23 cellular contexts compared by ENCODE assay signal in the genomic region with DNA sequence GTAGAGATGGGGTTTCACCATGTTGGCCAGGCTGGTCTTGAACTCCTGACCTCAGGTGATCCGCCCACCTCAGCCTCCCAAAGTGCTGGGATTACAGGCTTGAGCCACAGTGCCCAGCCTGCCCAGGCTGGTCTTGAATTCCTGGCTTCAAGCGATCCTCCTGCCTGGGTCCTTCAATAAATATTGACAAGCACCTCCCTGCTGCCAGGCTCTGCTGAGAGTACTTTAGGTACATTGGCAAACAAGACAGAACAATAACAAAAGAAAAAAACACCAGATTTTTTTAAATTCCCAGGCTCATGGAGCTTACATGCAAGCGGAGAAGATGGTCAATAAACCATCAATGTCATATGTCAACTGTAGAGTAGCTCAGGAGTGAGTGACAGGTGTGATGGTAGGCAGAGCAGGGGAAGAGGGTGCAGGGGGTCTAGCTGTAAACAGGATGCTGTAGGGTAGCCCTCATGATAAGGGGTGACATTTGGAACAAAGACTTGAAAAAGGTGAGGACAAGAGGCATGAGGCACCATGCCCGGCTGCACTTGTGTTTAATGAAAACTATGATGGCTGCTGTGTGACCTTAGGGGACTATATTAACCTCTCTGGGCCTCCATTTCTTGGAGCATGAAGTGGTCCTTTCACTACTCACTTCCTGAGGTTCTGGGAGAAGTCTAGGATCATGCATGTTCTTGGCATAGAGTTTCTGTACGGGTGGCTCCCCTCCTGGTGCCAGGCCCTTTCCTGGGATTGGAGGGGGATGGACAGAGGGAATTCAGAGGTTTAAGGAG. TPM values are rescaled to one million over a fixed set of nuclear protein-coding genes. Genes with fewer than 3 reads are reported as not detected.
A peak's percentile ranks its signal among the peaks of the same experiment; 100 is the strongest.
DNase-seq lines count a peak whose midpoint lies in the region; ATAC-seq and TF ChIP-seq lines count a peak whose summit lies in the region.
"Had no signal": no experiment of that assay in that cellular context is flagged by ENCODE, and none has a peak within 500 bp of the region (broad histone marks: within the 10 kb centered on the region; RNA-seq: fewer than 3 reads in every experiment).

No MANE protein-coding gene starts in this region.

- intact Hi-C loops in esophagus muscularis mucosa (cut with DNase I): no loop called here

- H2BK5ac ChIP-seq in H9 (ENCODE audit: insufficient read length, low read length): no peak overlapping the region

- H3K4ac ChIP-seq in H9 (ENCODE audit: low read depth, low read length): no peak overlapping the region

- H3K9ac ChIP-seq in H9 (ENCODE audit: extremely low read depth, insufficient read length, low read length): no peak overlapping the region

- no peak overlapping the region for H2BK15ac ChIP-seq in H9 (ENCODE audit: low read depth, low read length)

- no peak overlapping the region for H4K8ac ChIP-seq in H9 (replicated peaks; ENCODE audit: insufficient read length, low read depth, low read length)

- H3K9me3 Mint-ChIP-seq in H9 (no peaks in the 10 kb centered on the region), mesothelial cell of epicardium (no peaks in the 10 kb centered on the region)
- H3K9me3 Mint-ChIP-seq: activated T-helper 1 cell treated with anti-CD3 and anti-CD28 coated beads, Interleukin-12 subunit alpha, Interleukin-12 subunit beta, Interleukin-2, Interleukin-4 antibody, amounts not matched to agents 30 ng/mL and 10 ng/mL and 1 ng/mL, durations not matched to agents 14 hours and 24 hours and 36 hours; CD4-positive, alpha-beta T cell had no signal

- H4K5ac ChIP-seq in H9 (ENCODE audit: insufficient read length, low read depth, low read length): no peak overlapping the region

- no peak for TF ChIP-seq EP300 in esophagus muscularis mucosa (IDR thresholded peaks at IDR 0.05)

- H3K9me3 ChIP-seq in H9 (ENCODE audit: control insufficient read depth, low read depth, low read length): no peaks in the 10 kb centered on the region
- H3K9me3 ChIP-seq in esophagus muscularis mucosa: no peaks in the 10 kb centered on the region
- H3K9me3 ChIP-seq: vagina had no signal

- no peaks in the 10 kb centered on the region for H4K20me1 ChIP-seq in H9 (ENCODE audit: control insufficient read depth, insufficient read depth, insufficient read length)

- no peak for ATAC-seq in GM19463 (IDR thresholded peaks at IDR 0.05; ENCODE audit: unreplicated experiment)
- no peak for ATAC-seq in GM21526 (IDR thresholded peaks at IDR 0.05; ENCODE audit: low FRiP score, unreplicated experiment)

- H2AK5ac ChIP-seq in H9 (ENCODE audit: insufficient read length, low read length): peak overlapping the region; percentile 73

- H4K91ac ChIP-seq in H9 (ENCODE audit: insufficient read length, low read depth, low read length): no peak overlapping the region

- H3K36me3 ChIP-seq in esophagus muscularis mucosa: no peaks in the 10 kb centered on the region
- H3K36me3 ChIP-seq: vagina had no signal

- no peak for TF ChIP-seq POLR2A in esophagus muscularis mucosa (IDR thresholded peaks at IDR 0.05; ENCODE audit: low read depth)

- H3K79me2 ChIP-seq in H9 (ENCODE audit: insufficient read depth, low read length): no peaks in the 10 kb centered on the region

- H3K27me3 Mint-ChIP-seq in H9 (ENCODE audit: low read depth) (peaks cover 15% of the 10 kb centered on the region), mesothelial cell of epicardium (ENCODE audit: low read depth) (no peaks in the 10 kb centered on the region)
- H3K27me3 Mint-ChIP-seq: activated naive CD8-positive, alpha-beta T cell had no signal

- no peak overlapping the region for H3K14ac ChIP-seq in H9 (ENCODE audit: insufficient read depth, low read length)

- DNase-seq in H9 (no peak), NCI-H774 (lab: John Stamatoyannopoulos, UW) (peak; percentile 80), mesothelial cell of epicardium (ENCODE audit: low spot score in 2 of 2, unreplicated experiment in 2 of 2) (no peak), esophagus muscularis mucosa (ENCODE audit: extremely low spot score) (no peak), LoVo (ENCODE audit: low spot score) (no peak)
- DNase-seq: activated CD4-positive, alpha-beta T cell treated with anti-CD3 and anti-CD28 coated beads for 1 hour; CD4-positive, alpha-beta T cell; effector memory CD4-positive, alpha-beta T cell; glutamatergic neuron; RPMI8226; stimulated activated CD4-positive, alpha-beta T cell treated with anti-CD3 and anti-CD28 coated beads, Interleukin-4, amount 100 ng/mL, for 1 hour had no signal

- H3K4me3 ChIP-seq in esophagus muscularis mucosa: no peak overlapping the region
- H3K4me3 ChIP-seq: smooth muscle cell, vagina had no signal

- WGBS in H9 (ENCODE audit: extremely low coverage, insufficient read length, low lambda C conversion rate): no CpG with 5 or more reads among the region's 5 CpGs
- 80% methylated on average over 5 of the region's 5 CpGs for WGBS in esophagus muscularis mucosa

- no peak overlapping the region for H3T11ph ChIP-seq in H9 (ENCODE audit: low read length)

- H3K4me1 ChIP-seq in H9 (ENCODE audit: insufficient read depth, low read length) (peaks cover 3% of the 10 kb centered on the region; the same call in 1 of the 2 replicates), esophagus muscularis mucosa (peaks cover 8 to 19% (median 16%) of the 10 kb centered on the region in 4 donors)

- H3K23ac ChIP-seq in H9 (ENCODE audit: insufficient read length, low read depth, low read length): no peak overlapping the region

- H3K27ac Mint-ChIP-seq in H9: peak overlapping the region in 2 of 3 experiments; percentile 18 to 21; a peak in 1 of 7 replicates
- peak overlapping the region; percentile 83 for H3K27ac Mint-ChIP-seq in mesothelial cell of epicardium
- H3K27ac Mint-ChIP-seq: activated naive CD8-positive, alpha-beta T cell; activated T-helper 1 cell treated with anti-CD3 and anti-CD28 coated beads, Interleukin-12 subunit alpha, Interleukin-12 subunit beta, Interleukin-2, Interleukin-4 antibody, amounts not matched to agents 30 ng/mL and 10 ng/mL and 1 ng/mL, durations not matched to agents 14 hours and 24 hours and 36 hours; CD4-positive, alpha-beta T cell had no signal

- H3K4me2 ChIP-seq in H9 (ENCODE audit: insufficient read depth, insufficient read length, low read length): no peak overlapping the region
- H3K4me2 ChIP-seq: smooth muscle cell had no signal

- H3K36me3 Mint-ChIP-seq in H9 (ENCODE audit: insufficient read depth in 1 of 3, low read depth in 3 of 3): no peaks in the 10 kb centered on the region
- H3K36me3 Mint-ChIP-seq in mesothelial cell of epicardium: no peaks in the 10 kb centered on the region
- H3K36me3 Mint-ChIP-seq: activated naive CD8-positive, alpha-beta T cell had no signal

- H3K4me1 Mint-ChIP-seq in H9 (peaks cover 26 to 32% of the 10 kb centered on the region in 2 experiments), mesothelial cell of epicardium (peaks cover 42% of the 10 kb centered on the region)

- TF ChIP-seq CTCF in C4-2B (conservative IDR thresholded peaks at IDR 0.05) (no peak), H9 (conservative IDR thresholded peaks at IDR 0.05) (no peak), mesothelial cell of epicardium (IDR thresholded peaks at IDR 0.05; ENCODE audit: unreplicated experiment) (no peak), esophagus muscularis mucosa (IDR thresholded peaks at IDR 0.05) (no peak)

- H3K27ac ChIP-seq in C4-2B: peak overlapping the region; percentile 62
- H3K27ac ChIP-seq in H9 (ENCODE audit: insufficient read length, low read depth, low read length): no peak overlapping the region
- no peak overlapping the region for H3K27ac ChIP-seq in esophagus muscularis mucosa (replicated peaks in 1 of 4)
- H3K27ac ChIP-seq: vagina had no signal

- H3K18ac ChIP-seq in H9 (ENCODE audit: insufficient read length, low read depth, low read length): no peak overlapping the region

- no peak overlapping the region for H2AFZ ChIP-seq in H9 (ENCODE audit: low read length)

- no peak overlapping the region for H2BK120ac ChIP-seq in H9 (ENCODE audit: low read depth, low read length, poor library complexity, severe bottlenecking)

- H2BK20ac ChIP-seq in H9 (ENCODE audit: low read depth, low read length, poor library complexity, severe bottlenecking): no peak overlapping the region

- H3K4me3 Mint-ChIP-seq in H9 (peak overlapping the region in 1 of 2 experiments; percentile 21; a peak in 1 of 5 replicates), mesothelial cell of epicardium (no peak overlapping the region)
- H3K4me3 Mint-ChIP-seq: activated naive CD8-positive, alpha-beta T cell; activated T-helper 1 cell treated with anti-CD3 and anti-CD28 coated beads, Interleukin-12 subunit alpha, Interleukin-12 subunit beta, Interleukin-2, Interleukin-4 antibody, amounts not matched to agents 30 ng/mL and 10 ng/mL and 1 ng/mL, durations not matched to agents 14 hours and 24 hours and 36 hours; CD4-positive, alpha-beta T cell had no signal

- H3K27me3 ChIP-seq in H9 (ENCODE audit: insufficient read depth, low read length) (no peaks in the 10 kb centered on the region), esophagus muscularis mucosa (no peaks in the 10 kb centered on the region)
- H3K27me3 ChIP-seq: vagina had no signal

- H3K79me1 ChIP-seq in H9 (ENCODE audit: insufficient read depth, low read depth, low read length, poor library complexity, severe bottlenecking): no peaks in the 10 kb centered on the region

- H2BK12ac ChIP-seq in H9 (ENCODE audit: insufficient read length, low read depth, low read length): no peak overlapping the region

- peaks cover 3% of the 10 kb centered on the region for H3K23me2 ChIP-seq in H9 (ENCODE audit: insufficient read length, low read depth, low read length, poor library complexity, severe bottlenecking)

- H3K56ac ChIP-seq in H9 (ENCODE audit: insufficient read length, low read depth, low read length): no peak overlapping the region

RNA-seq across cellular contexts. Expression of a gene that starts 19.6 kb away (rescaled TPM):
- total RNA-seq in H9 (2021) (1.3 and 1.7 TPM in 2 replicates), mesothelial cell of epicardium (0.64 to 0.79 TPM (median 0.74 TPM) in 3 replicates), esophagus muscularis mucosa (1 to 10 TPM in 1 of 4 donors, not detected in 3; 1.0 TPM)
- total RNA-seq: activated CD8-positive, alpha-beta memory T cell treated with anti-CD3 and anti-CD28 coated beads for 36 hours; activated T-helper 1 cell treated with anti-CD3 and anti-CD28 coated beads, Interleukin-12 subunit alpha, Interleukin-12 subunit beta, Interleukin-2, Interleukin-4 antibody, amounts not matched to agents 30 ng/mL and 10 ng/mL and 1 ng/mL, durations not matched to agents 14 hours and 24 hours and 36 hours; CD4-positive, alpha-beta T cell; cerebellum; M059J; mononuclear cell; pulmonary artery endothelial cell had no signal

RNA-seq across cellular contexts. Expression of a gene that starts 35.0 kb away (rescaled TPM):
- total RNA-seq in H9 (2021) (not detected in 2 replicates), mesothelial cell of epicardium (not detected in 3 replicates), esophagus muscularis mucosa (not detected)
- total RNA-seq: activated CD8-positive, alpha-beta memory T cell treated with anti-CD3 and anti-CD28 coated beads for 36 hours; activated T-helper 1 cell treated with anti-CD3 and anti-CD28 coated beads, Interleukin-12 subunit alpha, Interleukin-12 subunit beta, Interleukin-2, Interleukin-4 antibody, amounts not matched to agents 30 ng/mL and 10 ng/mL and 1 ng/mL, durations not matched to agents 14 hours and 24 hours and 36 hours; CD4-positive, alpha-beta T cell; cerebellum; M059J; mononuclear cell; pulmonary artery endothelial cell; smooth muscle cell had no signal

RNA-seq across cellular contexts. Expression of a gene that starts 43.3 kb away (rescaled TPM):
- 9.2 and 9.5 TPM in 2 replicates for total RNA-seq in H9 (2021)
- 2.5 to 3.9 TPM (median 3.7 TPM) in 3 replicates for total RNA-seq in mesothelial cell of epicardium
- total RNA-seq in esophagus muscularis mucosa: under 1 TPM; 0.32 to 0.69 (median 0.37) TPM
- total RNA-seq: cerebellum had no signal

RNA-seq across cellular contexts. Expression of a gene that starts 47.4 kb away (rescaled TPM):
- total RNA-seq in H9 (2021): 1,855 and 1,874 TPM in 2 replicates
- total RNA-seq in mesothelial cell of epicardium: 1,586 to 1,657 TPM (median 1,644 TPM) in 3 replicates
- 1,000 to 10,000 TPM; 1,298 to 2,105 (median 1,742) TPM for total RNA-seq in esophagus muscularis mucosa

RNA-seq across cellular contexts. Expression of a gene that starts 47.7 kb away (rescaled TPM):
- total RNA-seq in H9 (2021) (55.0 and 57.2 TPM in 2 replicates), mesothelial cell of epicardium (25.3 to 28.6 TPM (median 27.7 TPM) in 3 replicates), esophagus muscularis mucosa (10 to 100 TPM; 15.9 to 24.5 (median 17.0) TPM)
